Comparison of ENCODE assay signal across 1 cellular context in genomic region chr7:45682358-45682735, GRCh38.
TF ChIP-seq lines count a peak whose summit lies in the region.

No MANE protein-coding gene starts in this region.

TF ChIP-seq in WTC11, 78 proteins besides CTCF, POLR2A, EP300 and RAD21 (continued from another document):
- TF ChIP-seq NR2C2 (CRISPR knock-in tag; IDR thresholded peaks at IDR 0.05) = no peak
- TF ChIP-seq HMGA2 (CRISPR knock-in tag; IDR thresholded peaks at IDR 0.05) = no peak
- no peak for TF ChIP-seq ZNF281 (CRISPR knock-in tag; IDR thresholded peaks at IDR 0.05)
- no peak for TF ChIP-seq ZNF425 (CRISPR knock-in tag; conservative IDR thresholded peaks at IDR 0.05)
- TF ChIP-seq, protein P1, sequence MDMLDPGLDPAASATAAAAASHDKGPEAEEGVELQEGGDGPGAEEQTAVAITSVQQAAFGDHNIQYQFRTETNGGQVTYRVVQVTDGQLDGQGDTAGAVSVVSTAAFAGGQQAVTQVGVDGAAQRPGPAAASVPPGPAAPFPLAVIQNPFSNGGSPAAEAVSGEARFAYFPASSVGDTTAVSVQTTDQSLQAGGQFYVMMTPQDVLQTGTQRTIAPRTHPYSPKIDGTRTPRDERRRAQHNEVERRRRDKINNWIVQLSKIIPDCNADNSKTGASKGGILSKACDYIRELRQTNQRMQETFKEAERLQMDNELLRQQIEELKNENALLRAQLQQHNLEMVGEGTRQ (CRISPR knock-in tag; IDR thresholded peaks at IDR 0.05) = no peak
- TF ChIP-seq FOXP1 (CRISPR knock-in tag; IDR thresholded peaks at IDR 0.05; ENCODE audit: borderline replicate concordance) = no peak
- no peak for TF ChIP-seq ZNF219 (CRISPR knock-in tag; IDR thresholded peaks at IDR 0.05; ENCODE audit: borderline replicate concordance)
- no peak for TF ChIP-seq ZNF138 (CRISPR knock-in tag; conservative IDR thresholded peaks at IDR 0.05)
- TF ChIP-seq NR1H2 (CRISPR knock-in tag; IDR thresholded peaks at IDR 0.05) = no peak
- TF ChIP-seq ZNF671 (CRISPR knock-in tag; IDR thresholded peaks at IDR 0.05) = no peak
- TF ChIP-seq RELA (CRISPR knock-in tag; IDR thresholded peaks at IDR 0.05; ENCODE audit: borderline replicate concordance) = no peak
